ENCODE assay signal across 13 cellular contexts in genomic region chr2:112048236-112048592, GRCh38. TPM values are rescaled to one million over a fixed set of nuclear protein-coding genes. Genes with fewer than 3 reads are reported as not detected.
DNase-seq lines count a peak whose midpoint lies in the region; ATAC-seq and TF ChIP-seq lines count a peak whose summit lies in the region.
"Had no signal": no experiment of that assay in that cellular context is flagged by ENCODE, and none has a peak within 500 bp of the region (broad histone marks: within the 10 kb centered on the region; RNA-seq: fewer than 3 reads in every experiment).

No MANE protein-coding gene starts in this region.

- TF ChIP-seq CTCF in body of pancreas (IDR thresholded peaks at IDR 0.05) (no peak), progenitor cell of endocrine pancreas (IDR thresholded peaks at IDR 0.05; ENCODE audit: unreplicated experiment) (no peak)

- H3K27me3 Mint-ChIP-seq in progenitor cell of endocrine pancreas, result no peaks in the 10 kb centered on the region

- H3K4me3 ChIP-seq in HUES48 (ENCODE audit: low read depth, low read length), result no peak overlapping the region
- no peak overlapping the region for H3K4me3 ChIP-seq in body of pancreas
- H3K4me3 ChIP-seq in aorta (ENCODE audit: low read length in 2 of 2), result no peak overlapping the region
- H3K4me3 ChIP-seq: HAP-1 had no signal

- DNase-seq in ELF-1 (ENCODE audit: low read depth, low spot score) (peak; percentile 20), body of pancreas (no peak), progenitor cell of endocrine pancreas (ENCODE audit: low spot score, unreplicated experiment) (no peak), aorta (no peak)
- DNase-seq: NCI-H2107, NCI-H510A, SIG-M5 had no signal

- H3K27me3 ChIP-seq in HUES48 (ENCODE audit: control insufficient read depth, insufficient read depth, low read length), result no peaks in the 10 kb centered on the region
- H3K27me3 ChIP-seq in body of pancreas, result no peaks in the 10 kb centered on the region
- H3K27me3 ChIP-seq in aorta (ENCODE audit: control insufficient read depth in 1 of 2, insufficient read depth in 2 of 2, low read length in 1 of 2), result no peaks in the 10 kb centered on the region

- intact Hi-C loops in body of pancreas (cut with DNase I) (no loop called here), aorta (cut with DNase I) (loop anchor here in 1 of 2 donors (2.0 kb wide), 1 partner anchor 161 kb away; no protein-coding TSS in a partner anchor)

- H3K4me3 Mint-ChIP-seq in progenitor cell of endocrine pancreas (ENCODE audit: low read depth), result no peak overlapping the region

- WGBS in body of pancreas, 2 donors, result 48 to 50% methylated on average over 4 of the region's 4 CpGs
- 23 to 27% methylated on average over 4 of the region's 4 CpGs for WGBS in aorta, 2 donors

- no peak overlapping the region for H3K9ac ChIP-seq in HUES48 (ENCODE audit: low read depth, low read length)
- H3K9ac ChIP-seq: KMS-11 had no signal

- H3K36me3 ChIP-seq in HUES48 (ENCODE audit: control insufficient read depth, insufficient read depth, low read length), result no peaks in the 10 kb centered on the region
- no peaks in the 10 kb centered on the region for H3K36me3 ChIP-seq in body of pancreas (replicated peaks in 1 of 2; ENCODE audit: insufficient read depth in 1 of 2, low read depth in 2 of 2)
- no peaks in the 10 kb centered on the region for H3K36me3 ChIP-seq in aorta (ENCODE audit: control insufficient read depth in 1 of 2, insufficient read depth in 2 of 2, low read length in 1 of 2)
- H3K36me3 ChIP-seq: HAP-1 had no signal

- peaks cover 23% of the 10 kb centered on the region for H3K9me3 Mint-ChIP-seq in progenitor cell of endocrine pancreas (ENCODE audit: low read depth)

- H3K4me1 ChIP-seq in HUES48 (ENCODE audit: control insufficient read depth, insufficient read depth, low read length) (peaks cover 16% of the 10 kb centered on the region), body of pancreas (peaks cover 16% of the 10 kb centered on the region), aorta (ENCODE audit: control insufficient read depth in 1 of 2, insufficient read depth in 2 of 2, low read length in 2 of 2) (peaks cover 0 to 3% of the 10 kb centered on the region in 2 donors)
- H3K4me1 ChIP-seq: HAP-1 had no signal

- peaks cover 15% of the 10 kb centered on the region for H3K4me1 Mint-ChIP-seq in progenitor cell of endocrine pancreas (ENCODE audit: low read depth)

- TF ChIP-seq POLR2A in body of pancreas (IDR thresholded peaks at IDR 0.05), result no peak

- H3K36me3 Mint-ChIP-seq in progenitor cell of endocrine pancreas (ENCODE audit: insufficient read depth), result peaks cover 2% of the 10 kb centered on the region

- H3K27ac ChIP-seq in HUES48 (ENCODE audit: low read depth, low read length) (peak overlapping the region; percentile 87), body of pancreas (peak overlapping the region in 3 of 4 donors; percentile 19 to 60 (median 44)), aorta (ENCODE audit: low read depth in 1 of 2, low read length in 2 of 2) (no peak overlapping the region)
- H3K27ac ChIP-seq: C4-2B, KMS-11 had no signal

- ATAC-seq in body of pancreas (no peak), HG03354 (IDR thresholded peaks at IDR 0.05; ENCODE audit: poor library complexity, severe bottlenecking, unreplicated experiment) (no peak), HG03571 (IDR thresholded peaks at IDR 0.05; ENCODE audit: unreplicated experiment) (no peak), aorta (ENCODE audit: low FRiP score) (no peak)

- peak overlapping the region; percentile 15 for H3K27ac Mint-ChIP-seq in progenitor cell of endocrine pancreas

- H3K9me3 ChIP-seq in HUES48 (ENCODE audit: control insufficient read depth, insufficient read depth, low read length), result peaks cover 11% of the 10 kb centered on the region; the same call in 1 of the 2 replicates
- H3K9me3 ChIP-seq in body of pancreas, result no peaks in the 10 kb centered on the region
- H3K9me3 ChIP-seq in aorta (ENCODE audit: control insufficient read depth, low read length), result peaks cover 1% of the 10 kb centered on the region
- H3K9me3 ChIP-seq: HAP-1 had no signal

RNA-seq across cellular contexts. Expression of gene TMEM87B, which starts 6.9 kb away (rescaled TPM):
- total RNA-seq in body of pancreas (10 to 100 TPM; 14.8 to 15.3 TPM), progenitor cell of endocrine pancreas (15.4 and 15.9 TPM in 2 replicates), aorta (10 to 100 TPM; 28.3 to 31.5 TPM)
- 10 to 100 TPM in 1 of 2 donors, 1 to 10 TPM in 1; 5.4 to 11.6 TPM for polyA plus RNA-seq in aorta

Comparison
In these comparisons a context has a peak if more than half of its experiments do, and no peak if none do; other contexts are left out.
1. H3K27ac ChIP-seq: peak in HUES48 (single experiment) and body of pancreas (3 of 4); none in aorta (0 of 2).